Comparison of ENCODE assay signal across 33 cellular contexts in the genomic region with DNA sequence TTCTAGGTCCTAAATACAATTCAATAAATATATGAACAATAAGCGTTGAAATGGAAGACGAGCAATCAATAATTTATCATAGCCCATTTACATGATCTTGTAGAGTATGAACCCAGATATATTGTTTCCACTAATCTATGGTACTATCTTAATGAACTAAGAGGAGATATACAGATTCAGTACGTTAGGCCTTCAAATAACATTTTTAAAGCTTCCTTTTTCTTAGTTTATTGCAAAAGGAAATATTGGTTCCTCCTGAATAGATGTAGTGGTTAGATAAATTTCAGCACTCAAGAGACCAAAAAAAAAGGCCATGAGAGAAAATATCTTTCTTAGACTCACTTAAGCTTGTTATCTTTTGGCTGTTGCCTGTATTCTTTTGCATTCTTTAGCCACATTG.
"Had no signal": no experiment of that assay in that cellular context is flagged by ENCODE, and none has a peak within 500 bp of the region (broad histone marks: within the 10 kb centered on the region; RNA-seq: fewer than 3 reads in every experiment).

No MANE protein-coding gene starts in this region.

- H3K36me3 ChIP-seq: ascending aorta, cardiac muscle cell had no signal

- H3K27ac Mint-ChIP-seq: activated B cell treated with CpG ODN at 0.5 μM for 24 hours; activated CD4-positive, alpha-beta memory T cell treated with anti-CD3 and anti-CD28 coated beads, Interleukin-2, amount 10 ng/mL, durations not matched to agents 7 days and 5 days; activated CD4-positive, alpha-beta T cell treated with anti-CD3 and anti-CD28 coated beads, Interleukin-2, amount 10 ng/mL, durations not matched to agents 7 days and 5 days; activated CD8-positive, alpha-beta memory T cell treated with anti-CD3 and anti-CD28 coated beads, Interleukin-2, amount 10 ng/mL, durations not matched to agents 7 days and 5 days; activated CD8-positive, alpha-beta T cell treated with anti-CD3 and anti-CD28 coated beads, Interleukin-2, amount 10 ng/mL, durations not matched to agents 7 days and 5 days; activated naive CD4-positive, alpha-beta T cell treated with anti-CD3 and anti-CD28 coated beads, Interleukin-2, amount 10 ng/mL, durations not matched to agents 7 days and 5 days; activated naive CD4-positive, alpha-beta T cell treated with anti-CD3 and anti-CD28 coated beads, Interleukin-2, amount 50 U/mL, for 24 hours; activated naive CD8-positive, alpha-beta T cell; activated naive CD8-positive, alpha-beta T cell treated with anti-CD3 and anti-CD28 coated beads, Interleukin-2, amount 10 ng/mL, durations not matched to agents 7 days and 5 days; activated naive CD8-positive, alpha-beta T cell treated with anti-CD3 and anti-CD28 coated beads, Interleukin-2, amount 50 U/mL, for 24 hours; activated T-cell treated with anti-CD3 and anti-CD28 coated beads, Interleukin-2, amount 50 U/mL, for 24 hours; activated T-helper 2 cell treated with anti-CD3 and anti-CD28 coated beads, Interferon-gamma antibody, Interleukin-2, Interleukin-4, amounts not matched to agents 10 μg/mL and 5 μg/mL and 100 μg/mL, durations not matched to agents 14 hours and 24 hours and 36 hours; brain; T-helper 1 cell treated with Interleukin-12 subunit alpha and Interleukin-12 subunit beta and Interleukin-4 antibody, amounts not matched to agents 30 μg/mL and 1 μg/mL, for 36 hours; T-helper 2 cell treated with Interferon-gamma antibody and Interleukin-4, amounts not matched to agents 5 μg/mL and 100 μg/mL, for 36 hours had no signal

- H3K9me3 Mint-ChIP-seq: activated CD4-positive, alpha-beta T cell treated with anti-CD3 and anti-CD28 coated beads, Interleukin-2, amount 10 ng/mL, durations not matched to agents 7 days and 5 days; activated naive CD4-positive, alpha-beta T cell treated with anti-CD3 and anti-CD28 coated beads, Interleukin-2, amount 10 ng/mL, durations not matched to agents 7 days and 5 days; activated naive CD8-positive, alpha-beta T cell treated with anti-CD3 and anti-CD28 coated beads, Interleukin-2, amount 10 ng/mL, durations not matched to agents 7 days and 5 days; activated T-helper 2 cell treated with anti-CD3 and anti-CD28 coated beads, Interferon-gamma antibody, Interleukin-2, Interleukin-4, amounts not matched to agents 10 μg/mL and 5 μg/mL and 100 μg/mL, durations not matched to agents 14 hours and 24 hours and 36 hours; T-helper 1 cell treated with Interleukin-12 subunit alpha and Interleukin-12 subunit beta and Interleukin-4 antibody, amounts not matched to agents 30 μg/mL and 1 μg/mL, for 36 hours; T-helper 2 cell treated with Interferon-gamma antibody and Interleukin-4, amounts not matched to agents 5 μg/mL and 100 μg/mL, for 36 hours had no signal

- H3K9me3 ChIP-seq: ascending aorta had no signal

- DNase-seq: activated B cell treated with CpG ODN at 0.5 μM for 24 hours; activated CD4-positive, alpha-beta memory T cell treated with anti-CD3 and anti-CD28 coated beads, Interleukin-2, amount 10 ng/mL, durations not matched to agents 7 days and 5 days; activated CD4-positive, alpha-beta T cell treated with anti-CD3 and anti-CD28 coated beads for 4 hours; activated CD4-positive, alpha-beta T cell treated with anti-CD3 and anti-CD28 coated beads, Interleukin-2, amount 10 ng/mL, durations not matched to agents 7 days and 5 days; activated CD4-positive, alpha-beta T cell treated with anti-CD3 and anti-CD28 coated beads, Interleukin-2, amount 50 U/mL, for 48 hours; activated CD4-positive, CD25-positive, alpha-beta regulatory T cell treated with anti-CD3 and anti-CD28 coated beads, Interleukin-2, amount 50 U/mL, for 72 hours; activated CD8-positive, alpha-beta memory T cell treated with anti-CD3 and anti-CD28 coated beads for 24 hours; activated CD8-positive, alpha-beta memory T cell treated with anti-CD3 and anti-CD28 coated beads, Interleukin-2, amount 10 ng/mL, durations not matched to agents 7 days and 5 days; activated CD8-positive, alpha-beta memory T cell treated with anti-CD3 and anti-CD28 coated beads, Interleukin-2, amount 50 U/mL, for 48 hours; activated CD8-positive, alpha-beta T cell treated with anti-CD3 and anti-CD28 coated beads, Interleukin-2, amount 10 ng/mL, durations not matched to agents 7 days and 5 days; activated effector memory CD4-positive, alpha-beta T cell treated with Interleukin-2 at 50 U/mL for 16 hours; activated gamma-delta T cell; activated naive CD4-positive, alpha-beta T cell treated with anti-CD3 and anti-CD28 coated beads, Interleukin-2, amount 10 ng/mL, durations not matched to agents 7 days and 5 days; activated naive CD4-positive, alpha-beta T cell treated with Interleukin-2 at 50 U/mL for 16 hours; activated naive CD8-positive, alpha-beta T cell treated with anti-CD3 and anti-CD28 coated beads, Interleukin-2, amount 10 ng/mL, durations not matched to agents 7 days and 5 days; activated naive CD8-positive, alpha-beta T cell treated with anti-CD3 and anti-CD28 coated beads, Interleukin-2, amount 50 U/mL, for 24 hours; activated T-cell treated with anti-CD3 and anti-CD28 coated beads, Interleukin-2, amount 50 U/mL, for 24 hours; activated T-cell treated with anti-CD3 and anti-CD28 coated beads, Interleukin-2, amount 50 U/mL, for 48 hours; amygdala; anterior cingulate cortex; caudate nucleus; cerebellar nuclear complex; T-helper 2 cell; T-helper 9 cell had no signal

- H3K27me3 Mint-ChIP-seq: activated B cell treated with CpG ODN at 0.5 μM for 24 hours; activated CD4-positive, alpha-beta memory T cell treated with anti-CD3 and anti-CD28 coated beads, Interleukin-2, amount 10 ng/mL, durations not matched to agents 7 days and 5 days; activated CD4-positive, alpha-beta T cell treated with anti-CD3 and anti-CD28 coated beads, Interleukin-2, amount 10 ng/mL, durations not matched to agents 7 days and 5 days; activated CD8-positive, alpha-beta memory T cell treated with anti-CD3 and anti-CD28 coated beads, Interleukin-2, amount 10 ng/mL, durations not matched to agents 7 days and 5 days; activated naive CD4-positive, alpha-beta T cell treated with anti-CD3 and anti-CD28 coated beads, Interleukin-2, amount 10 ng/mL, durations not matched to agents 7 days and 5 days; activated naive CD4-positive, alpha-beta T cell treated with anti-CD3 and anti-CD28 coated beads, Interleukin-2, amount 50 U/mL, for 24 hours; activated naive CD8-positive, alpha-beta T cell; activated naive CD8-positive, alpha-beta T cell treated with anti-CD3 and anti-CD28 coated beads, Interleukin-2, amount 10 ng/mL, durations not matched to agents 7 days and 5 days; activated naive CD8-positive, alpha-beta T cell treated with anti-CD3 and anti-CD28 coated beads, Interleukin-2, amount 50 U/mL, for 24 hours; activated T-cell treated with anti-CD3 and anti-CD28 coated beads, Interleukin-2, amount 50 U/mL, for 24 hours; central memory CD8-positive, alpha-beta T cell had no signal

- H3K4me1 ChIP-seq: ascending aorta had no signal

- H3K36me3 Mint-ChIP-seq: activated CD8-positive, alpha-beta memory T cell treated with anti-CD3 and anti-CD28 coated beads, Interleukin-2, amount 10 ng/mL, durations not matched to agents 7 days and 5 days; activated naive CD4-positive, alpha-beta T cell treated with anti-CD3 and anti-CD28 coated beads, Interleukin-2, amount 10 ng/mL, durations not matched to agents 7 days and 5 days; activated naive CD4-positive, alpha-beta T cell treated with anti-CD3 and anti-CD28 coated beads, Interleukin-2, amount 50 U/mL, for 24 hours; activated naive CD8-positive, alpha-beta T cell; activated naive CD8-positive, alpha-beta T cell treated with anti-CD3 and anti-CD28 coated beads, Interleukin-2, amount 10 ng/mL, durations not matched to agents 7 days and 5 days; brain had no signal

- H3K27me3 ChIP-seq: ascending aorta, cardiac muscle cell had no signal

- H3K4me3 Mint-ChIP-seq: activated B cell treated with CpG ODN at 0.5 μM for 24 hours; activated CD4-positive, alpha-beta memory T cell treated with anti-CD3 and anti-CD28 coated beads, Interleukin-2, amount 10 ng/mL, durations not matched to agents 7 days and 5 days; activated CD4-positive, alpha-beta T cell treated with anti-CD3 and anti-CD28 coated beads, Interleukin-2, amount 10 ng/mL, durations not matched to agents 7 days and 5 days; activated CD8-positive, alpha-beta memory T cell treated with anti-CD3 and anti-CD28 coated beads, Interleukin-2, amount 10 ng/mL, durations not matched to agents 7 days and 5 days; activated CD8-positive, alpha-beta T cell treated with anti-CD3 and anti-CD28 coated beads, Interleukin-2, amount 10 ng/mL, durations not matched to agents 7 days and 5 days; activated naive CD4-positive, alpha-beta T cell treated with anti-CD3 and anti-CD28 coated beads, Interleukin-2, amount 10 ng/mL, durations not matched to agents 7 days and 5 days; activated naive CD4-positive, alpha-beta T cell treated with anti-CD3 and anti-CD28 coated beads, Interleukin-2, amount 50 U/mL, for 24 hours; activated naive CD8-positive, alpha-beta T cell; activated naive CD8-positive, alpha-beta T cell treated with anti-CD3 and anti-CD28 coated beads, Interleukin-2, amount 10 ng/mL, durations not matched to agents 7 days and 5 days; activated naive CD8-positive, alpha-beta T cell treated with anti-CD3 and anti-CD28 coated beads, Interleukin-2, amount 50 U/mL, for 24 hours; activated T-cell treated with anti-CD3 and anti-CD28 coated beads, Interleukin-2, amount 50 U/mL, for 24 hours; brain; central memory CD8-positive, alpha-beta T cell; T-helper 1 cell treated with Interleukin-12 subunit alpha and Interleukin-12 subunit beta and Interleukin-4 antibody, amounts not matched to agents 30 μg/mL and 1 μg/mL, for 36 hours; T-helper 2 cell treated with Interferon-gamma antibody and Interleukin-4, amounts not matched to agents 5 μg/mL and 100 μg/mL, for 36 hours had no signal

- H3K4me1 Mint-ChIP-seq: activated B cell treated with CpG ODN at 0.5 μM for 24 hours; activated CD4-positive, alpha-beta memory T cell treated with anti-CD3 and anti-CD28 coated beads, Interleukin-2, amount 10 ng/mL, durations not matched to agents 7 days and 5 days; activated CD4-positive, alpha-beta T cell treated with anti-CD3 and anti-CD28 coated beads, Interleukin-2, amount 10 ng/mL, durations not matched to agents 7 days and 5 days; activated CD8-positive, alpha-beta memory T cell treated with anti-CD3 and anti-CD28 coated beads, Interleukin-2, amount 10 ng/mL, durations not matched to agents 7 days and 5 days; activated naive CD4-positive, alpha-beta T cell treated with anti-CD3 and anti-CD28 coated beads, Interleukin-2, amount 10 ng/mL, durations not matched to agents 7 days and 5 days; activated naive CD4-positive, alpha-beta T cell treated with anti-CD3 and anti-CD28 coated beads, Interleukin-2, amount 50 U/mL, for 24 hours; activated naive CD8-positive, alpha-beta T cell treated with anti-CD3 and anti-CD28 coated beads, Interleukin-2, amount 10 ng/mL, durations not matched to agents 7 days and 5 days; activated naive CD8-positive, alpha-beta T cell treated with anti-CD3 and anti-CD28 coated beads, Interleukin-2, amount 50 U/mL, for 24 hours; central memory CD8-positive, alpha-beta T cell had no signal

- H3K4me3 ChIP-seq: ascending aorta, cardiac muscle cell had no signal
